In the genomic region with DNA sequence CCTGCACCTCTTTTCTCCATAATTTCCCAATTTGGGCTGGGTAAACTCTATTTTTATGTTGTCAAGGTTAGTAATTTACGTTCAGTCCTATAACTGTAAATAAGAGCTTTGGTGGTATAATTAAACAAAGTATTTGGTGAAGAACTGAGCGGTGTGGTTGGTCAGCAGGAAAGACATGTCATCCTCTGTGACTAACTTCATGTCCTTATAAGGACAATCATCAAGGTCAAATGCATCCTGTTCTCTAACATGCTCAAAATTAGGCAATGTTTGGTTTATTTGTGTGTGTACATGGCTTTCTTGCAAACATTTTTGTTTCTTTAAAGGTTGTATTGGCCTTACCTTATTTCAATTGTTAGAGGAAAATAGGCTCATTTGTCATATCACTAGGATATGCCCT, we compare ENCODE assay signal across 16 cellular contexts.
DNase-seq lines count a peak whose midpoint lies in the region; FAIRE-seq and TF ChIP-seq lines count a peak whose summit lies in the region.
"Had no signal": no experiment of that assay in that cellular context is flagged by ENCODE, and none has a peak within 500 bp of the region (broad histone marks: within the 10 kb centered on the region; RNA-seq: fewer than 3 reads in every experiment).

No MANE protein-coding gene starts in this region.

- in situ Hi-C loops in G401 (cut with HindIII; ENCODE audit: low sequenced_read_pairs): no loop called here

- no peak overlapping the region for H3K27ac Mint-ChIP-seq in astrocyte (ENCODE audit: unreplicated experiment)
- H3K27ac Mint-ChIP-seq in glutamatergic neuron (ENCODE audit: unreplicated experiment): peak overlapping the region; percentile 77
- H3K27ac Mint-ChIP-seq: CD14-positive monocyte; CD4-positive, alpha-beta memory T cell had no signal

- intact Hi-C loops in stomach (cut with DNase I; ENCODE audit: low total_unique reads): no loop called here

- H4K20me1 ChIP-seq in astrocyte (ENCODE audit: insufficient read depth, low read length) (no peaks in the 10 kb centered on the region), osteoblast (ENCODE audit: insufficient read depth, low read length) (no peaks in the 10 kb centered on the region)
- H4K20me1 ChIP-seq: BLaER1 had no signal

- TF ChIP-seq POLR2A in GM12891 (IDR thresholded peaks at IDR 0.05; ENCODE audit: low read depth, low read length): no peak
- no peak for TF ChIP-seq POLR2A in stomach (IDR thresholded peaks at IDR 0.05)

- no peaks in the 10 kb centered on the region for H3K4me1 ChIP-seq in astrocyte (ENCODE audit: insufficient read depth, low read length)
- peaks cover 0 to 20% (median 5%) of the 10 kb centered on the region in 4 donors for H3K4me1 ChIP-seq in stomach
- peaks cover 5% of the 10 kb centered on the region for H3K4me1 ChIP-seq in osteoblast (ENCODE audit: insufficient read depth, low read length)

- H3K27me3 ChIP-seq in astrocyte (ENCODE audit: insufficient read depth, low read length) (no peaks in the 10 kb centered on the region), stomach (no peaks in the 10 kb centered on the region), osteoblast (ENCODE audit: insufficient read depth, low read length) (no peaks in the 10 kb centered on the region)
- H3K27me3 ChIP-seq: BLaER1 had no signal

- FAIRE-seq in GM12891 (lab: Jason Lieb, UNC) (peak; percentile 41), astrocyte (lab: Jason Lieb, UNC) (peak; percentile 29), RCC 7860 (lab: Jason Lieb, UNC) (no peak)
- FAIRE-seq: GM19239 had no signal

- no peak overlapping the region for H3K4me3 Mint-ChIP-seq in astrocyte (ENCODE audit: unreplicated experiment)
- H3K4me3 Mint-ChIP-seq in glutamatergic neuron (ENCODE audit: unreplicated experiment): no peak overlapping the region
- H3K4me3 Mint-ChIP-seq: CD14-positive monocyte; CD4-positive, alpha-beta memory T cell had no signal

- no peak for TF ChIP-seq EP300 in stomach (IDR thresholded peaks at IDR 0.05)

- H2AFZ ChIP-seq in astrocyte (ENCODE audit: low read depth, low read length) (no peak overlapping the region), osteoblast (ENCODE audit: low read length) (no peak overlapping the region)

- no peaks in the 10 kb centered on the region for H3K9me3 ChIP-seq in astrocyte (ENCODE audit: insufficient read depth, low read depth, low read length)
- no peaks in the 10 kb centered on the region for H3K9me3 ChIP-seq in stomach
- no peaks in the 10 kb centered on the region for H3K9me3 ChIP-seq in osteoblast (ENCODE audit: low read depth, low read length)
- H3K9me3 ChIP-seq: BLaER1 had no signal

- H3K4me3 ChIP-seq in astrocyte (ENCODE audit: insufficient read depth, low read depth, low read length): no peak overlapping the region
- no peak overlapping the region for H3K4me3 ChIP-seq in stomach
- no peak overlapping the region for H3K4me3 ChIP-seq in osteoblast (ENCODE audit: insufficient read depth, low read length)
- H3K4me3 ChIP-seq: BLaER1 had no signal

- H3K4me1 Mint-ChIP-seq in astrocyte (ENCODE audit: low read depth, unreplicated experiment) (peaks cover 6% of the 10 kb centered on the region), glutamatergic neuron (ENCODE audit: low read depth, unreplicated experiment) (peaks cover 42% of the 10 kb centered on the region)

- H3K36me3 ChIP-seq in astrocyte (ENCODE audit: insufficient read depth, low read length) (no peaks in the 10 kb centered on the region), stomach (no peaks in the 10 kb centered on the region), osteoblast (ENCODE audit: insufficient read depth, low read length) (no peaks in the 10 kb centered on the region)
- H3K36me3 ChIP-seq: BLaER1 had no signal

- WGBS in stomach, 5 donors: 60 to 79% (median 71%) methylated on average over 2 of the region's 2 CpGs

- no peak for DNase-seq in GM12891 (ENCODE audit: insufficient read length, low spot score)
- peak; percentile 32 for DNase-seq in HCEC 1CT
- no peak for DNase-seq in astrocyte (ENCODE audit: low read depth)
- DNase-seq in glutamatergic neuron: no peak
- no peak for DNase-seq in stomach
- DNase-seq in osteoblast (ENCODE audit: insufficient read length, low spot score, missing footprints): no peak
- no peak for DNase-seq in G401 (ENCODE audit: low spot score)
- DNase-seq in RCC 7860 (ENCODE audit: low spot score): no peak
- DNase-seq: 8988T; CD4-positive, alpha-beta memory T cell; DMS153; GF-D8; H7 had no signal

- H3K4me2 ChIP-seq in astrocyte (ENCODE audit: low read length) (no peak overlapping the region), osteoblast (ENCODE audit: insufficient read depth, low read length) (no peak overlapping the region)
- H3K4me2 ChIP-seq: BLaER1 had no signal

- H3K9me3 Mint-ChIP-seq in astrocyte (ENCODE audit: unreplicated experiment): no peaks in the 10 kb centered on the region
- H3K9me3 Mint-ChIP-seq in glutamatergic neuron (ENCODE audit: unreplicated experiment): no peaks in the 10 kb centered on the region
- H3K9me3 Mint-ChIP-seq: CD14-positive monocyte; CD4-positive, alpha-beta memory T cell had no signal

- no peak for TF ChIP-seq CTCF in astrocyte (IDR thresholded peaks at IDR 0.05; ENCODE audit: insufficient read depth, low read depth, low read length)
- no peak for TF ChIP-seq CTCF in glutamatergic neuron (IDR thresholded peaks at IDR 0.05; ENCODE audit: partially characterized antibody, unreplicated experiment)
- TF ChIP-seq CTCF in stomach (IDR thresholded peaks at IDR 0.05): no peak
- no peak for TF ChIP-seq CTCF in osteoblast (IDR thresholded peaks at IDR 0.05; ENCODE audit: extremely low read depth, low read depth, low read length)

- peaks cover 3% of the 10 kb centered on the region for H3K27me3 Mint-ChIP-seq in astrocyte (ENCODE audit: low read depth, unreplicated experiment)
- peaks cover 2% of the 10 kb centered on the region for H3K27me3 Mint-ChIP-seq in glutamatergic neuron (ENCODE audit: unreplicated experiment)

- H3K36me3 Mint-ChIP-seq in astrocyte (ENCODE audit: low read depth, unreplicated experiment) (no peaks in the 10 kb centered on the region), glutamatergic neuron (ENCODE audit: unreplicated experiment) (no peaks in the 10 kb centered on the region)
- H3K36me3 Mint-ChIP-seq: CD14-positive monocyte; CD4-positive, alpha-beta memory T cell had no signal

- no peaks in the 10 kb centered on the region for H3K79me2 ChIP-seq in astrocyte (ENCODE audit: insufficient read depth, low read length)
- no peaks in the 10 kb centered on the region for H3K79me2 ChIP-seq in osteoblast (ENCODE audit: insufficient read depth, low read length)

- H3K9ac ChIP-seq in astrocyte (ENCODE audit: low read length): no peak overlapping the region
- H3K9ac ChIP-seq: BLaER1 had no signal

- H3K27ac ChIP-seq in astrocyte (ENCODE audit: low read depth, low read length) (no peak overlapping the region), stomach (no peak overlapping the region), osteoblast (ENCODE audit: low read depth, low read length) (no peak overlapping the region)
- H3K27ac ChIP-seq: BLaER1 had no signal

TF ChIP-seq in GM12891, 5 proteins besides CTCF, POLR2A, EP300 and RAD21:
- TF ChIP-seq TAF1 (IDR thresholded peaks at IDR 0.05; ENCODE audit: low read depth, low read length): no peak
- TF ChIP-seq POLR2AphosphoS5 (IDR thresholded peaks at IDR 0.05; ENCODE audit: low read depth, low read length): no peak
- TF ChIP-seq POU2F2 (IDR thresholded peaks at IDR 0.05; ENCODE audit: low read depth, low read length): no peak
- no peak for TF ChIP-seq PAX5 (IDR thresholded peaks at IDR 0.05; ENCODE audit: insufficient read depth, low read length, severe bottlenecking)
- TF ChIP-seq SPI1 (IDR thresholded peaks at IDR 0.05; ENCODE audit: low read depth, low read length): no peak
